22 cellular contexts compared by ENCODE assay signal in genomic region chr11:3223932-3224729, GRCh38. TPM values are rescaled to one million over a fixed set of nuclear protein-coding genes. Genes with fewer than 3 reads are reported as not detected.
A peak's percentile ranks its signal among the peaks of the same experiment; 100 is the strongest.
DNase-seq lines count a peak whose midpoint lies in the region; ATAC-seq and TF ChIP-seq lines count a peak whose summit lies in the region.
"Had no signal": no experiment of that assay in that cellular context is flagged by ENCODE, and none has a peak within 500 bp of the region (broad histone marks: within the 10 kb centered on the region; RNA-seq: fewer than 3 reads in every experiment).

No MANE protein-coding gene starts in this region.

- no peak overlapping the region for H3K4me3 ChIP-seq in IMR-90 (ENCODE audit: insufficient read depth, low read depth, low read length)
- no peak overlapping the region for H3K4me3 ChIP-seq in iPS-15b (ENCODE audit: low read depth, low read length)
- no peak overlapping the region for H3K4me3 ChIP-seq in retinal pigment epithelial cell (ENCODE audit: low read length)
- H3K4me3 ChIP-seq in PC-3 (ENCODE audit: low read length), result no peak overlapping the region
- H3K4me3 ChIP-seq: A549, lower lobe of right lung, skin epidermis, uterus had no signal

- no peak overlapping the region for H2BK5ac ChIP-seq in IMR-90 (ENCODE audit: low read depth, low read length, poor library complexity, severe bottlenecking)

- peak overlapping the region; percentile 28 for H2AK9ac ChIP-seq in IMR-90 (replicated peaks; ENCODE audit: low read depth, low read length, poor library complexity)

- H3K4me1 Mint-ChIP-seq in activated CD4-positive, alpha-beta memory T cell treated with anti-CD3 and anti-CD28 coated beads, Interleukin-2, amount 10 ng/mL, durations not matched to agents 7 days and 5 days, result peaks cover 2% of the 10 kb centered on the region
- H3K4me1 Mint-ChIP-seq in activated CD4-positive, alpha-beta memory T cell treated with anti-CD3 and anti-CD28 coated beads for 36 hours (ENCODE audit: low read depth), result peaks cover 3% of the 10 kb centered on the region

- H3K36me3 ChIP-seq in IMR-90 (ENCODE audit: control insufficient read depth, insufficient read depth, low read length), result no peaks in the 10 kb centered on the region
- no peaks in the 10 kb centered on the region for H3K36me3 ChIP-seq in iPS-15b (ENCODE audit: control insufficient read depth, insufficient read depth, low read length)
- no peaks in the 10 kb centered on the region for H3K36me3 ChIP-seq in PC-3 (ENCODE audit: low read depth, low read length)
- H3K36me3 ChIP-seq: lower lobe of right lung, uterus had no signal

- POLR2A ChIA-PET in activated CD4-positive, alpha-beta memory T cell treated with anti-CD3 and anti-CD28 coated beads, Interleukin-2, amount 10 ng/mL, durations not matched to agents 7 days and 5 days (lab: Charles Lee), result no interaction called here
- POLR2A ChIA-PET in activated CD4-positive, alpha-beta memory T cell treated with anti-CD3 and anti-CD28 coated beads for 36 hours (lab: Charles Lee), result interaction anchor here (0.6 kb wide), 1 partner anchor 16 kb away, joined by 3 read pairs; no protein-coding TSS in a partner anchor
- POLR2A ChIA-PET in IMR-90 (lab: Charles Lee; ENCODE audit: unreplicated experiment) (no interaction called here), PC-3 (lab: Charles Lee; ENCODE audit: unreplicated experiment) (no interaction called here)

- no peak overlapping the region for H4K8ac ChIP-seq in IMR-90 (ENCODE audit: low read depth in 2 of 2, low read length in 2 of 2)

- no peak for TF ChIP-seq RAD21 in IMR-90 (IDR thresholded peaks at IDR 0.05; ENCODE audit: low read length)

- H2BK120ac ChIP-seq in IMR-90 (ENCODE audit: low read depth, low read length), result no peak overlapping the region

- no peak overlapping the region for H3K4me2 ChIP-seq in IMR-90 (ENCODE audit: low read depth, low read length)
- no peak overlapping the region for H3K4me2 ChIP-seq in PC-3 (ENCODE audit: low read length)
- H3K4me2 ChIP-seq: A549 had no signal

- dilution Hi-C loops in IMR-90 (cut with HindIII; ENCODE audit: low sequenced_read_pairs, unreplicated experiment), result no loop called here

- no peaks in the 10 kb centered on the region for H4K20me1 ChIP-seq in IMR-90 (ENCODE audit: insufficient read depth, low read length)
- no peaks in the 10 kb centered on the region for H4K20me1 ChIP-seq in PC-3 (ENCODE audit: low read length)

- peaks cover 73% of the 10 kb centered on the region for H3K27me3 ChIP-seq in IMR-90 (ENCODE audit: control insufficient read depth, insufficient read depth, low read length)
- no peaks in the 10 kb centered on the region for H3K27me3 ChIP-seq in iPS-15b (ENCODE audit: control insufficient read depth, insufficient read depth, low read length)
- H3K27me3 ChIP-seq in PC-3 (ENCODE audit: low read length), result peaks cover 17% of the 10 kb centered on the region
- H3K27me3 ChIP-seq: uterus had no signal

- H3K27ac Mint-ChIP-seq in activated CD4-positive, alpha-beta memory T cell treated with anti-CD3 and anti-CD28 coated beads, Interleukin-2, amount 10 ng/mL, durations not matched to agents 7 days and 5 days, result no peak overlapping the region
- H3K27ac Mint-ChIP-seq in activated CD4-positive, alpha-beta memory T cell treated with anti-CD3 and anti-CD28 coated beads for 36 hours, result no peak overlapping the region
- H3K27ac Mint-ChIP-seq: activated naive CD8-positive, alpha-beta T cell; activated T-cell treated with anti-CD3 and anti-CD28 coated beads, Interleukin-2, amount 50 U/mL, for 24 hours; CD14-positive monocyte had no signal

- H3K27me3 Mint-ChIP-seq in activated CD4-positive, alpha-beta memory T cell treated with anti-CD3 and anti-CD28 coated beads, Interleukin-2, amount 10 ng/mL, durations not matched to agents 7 days and 5 days, result peaks cover 2% of the 10 kb centered on the region
- H3K27me3 Mint-ChIP-seq in activated CD4-positive, alpha-beta memory T cell treated with anti-CD3 and anti-CD28 coated beads for 36 hours, result peaks cover 9% of the 10 kb centered on the region

- H3K9me2 ChIP-seq in PC-3 (replicated peaks; ENCODE audit: low read length), result no peaks in the 10 kb centered on the region

- peak; percentile 9 for DNase-seq in activated CD4-positive, alpha-beta memory T cell treated with anti-CD3 and anti-CD28 coated beads, Interleukin-2, amount 10 ng/mL, durations not matched to agents 7 days and 5 days
- no peak for DNase-seq in activated CD4-positive, alpha-beta memory T cell treated with anti-CD3 and anti-CD28 coated beads for 36 hours
- DNase-seq in IMR-90, result no peak
- DNase-seq in retinal pigment epithelial cell (ENCODE audit: low read depth), result no peak
- no peak for DNase-seq in NCI-H2029 (lab: John Stamatoyannopoulos, UW)
- DNase-seq in PC-3, result no peak
- DNase-seq: activated CD4-positive, alpha-beta T cell treated with anti-CD3 and anti-CD28 coated beads, Interleukin-2, amount 50 U/mL, for 1 hour; activated T-cell treated with anti-CD3 and anti-CD28 coated beads, Interleukin-2, amount 50 U/mL, for 24 hours; lower lobe of right lung; NCI-H2029 treated with DMSO at 0.1 percent for 48 hours; NCI-H446 treated with DMSO at 0.1 percent for 48 hours; stimulated activated CD4-positive, alpha-beta T cell treated with anti-CD3 and anti-CD28 coated beads, Interleukin-4, amount 100 ng/mL, for 24 hours; uterus had no signal

- H3K9ac ChIP-seq in IMR-90 (ENCODE audit: low read depth, low read length) (no peak overlapping the region), iPS-15b (ENCODE audit: low read depth, low read length) (peak overlapping the region; percentile 47), PC-3 (ENCODE audit: low read length) (no peak overlapping the region)

- in situ Hi-C loops in IMR-90 (cut with MboI; ENCODE audit: low sequenced_read_pairs), result no loop called here

- H3K79me1 ChIP-seq in IMR-90 (ENCODE audit: low read depth in 1 of 2, low read length in 2 of 2), result no peaks in the 10 kb centered on the region

- H3K9me3 ChIP-seq in IMR-90 (ENCODE audit: control insufficient read depth, insufficient read depth, low read length) (no peaks in the 10 kb centered on the region), iPS-15b (ENCODE audit: control insufficient read depth, insufficient read depth, low read length) (no peaks in the 10 kb centered on the region), PC-3 (ENCODE audit: low read length) (no peaks in the 10 kb centered on the region)
- H3K9me3 ChIP-seq: A549, lower lobe of right lung, uterus had no signal

- no peak overlapping the region for H4K5ac ChIP-seq in IMR-90 (ENCODE audit: low read depth, low read length)

- H3K56ac ChIP-seq in IMR-90 (ENCODE audit: extremely low read depth, insufficient read depth, low read length), result no peak overlapping the region

- 52% methylated on average over 7 of the region's 15 CpGs; no CpG with 5 or more reads in 1 of the 2 experiments for WGBS in IMR-90 (ENCODE audit: extremely low coverage in 2 of 2, insufficient read length in 1 of 2), 2 experiments

- no peak overlapping the region for H3K23ac ChIP-seq in IMR-90 (ENCODE audit: low read depth, low read length)

- no peak overlapping the region for H2AK5ac ChIP-seq in IMR-90 (ENCODE audit: low read depth, low read length)

- H3K36me3 Mint-ChIP-seq in activated CD4-positive, alpha-beta memory T cell treated with anti-CD3 and anti-CD28 coated beads, Interleukin-2, amount 10 ng/mL, durations not matched to agents 7 days and 5 days (ENCODE audit: low read depth), result no peaks in the 10 kb centered on the region
- no peaks in the 10 kb centered on the region for H3K36me3 Mint-ChIP-seq in activated CD4-positive, alpha-beta memory T cell treated with anti-CD3 and anti-CD28 coated beads for 36 hours
- H3K36me3 Mint-ChIP-seq: activated naive CD8-positive, alpha-beta T cell; CD14-positive monocyte had no signal

- no peak for TF ChIP-seq POLR2A in IMR-90 (IDR thresholded peaks at IDR 0.05; ENCODE audit: low read depth, low read length)

- no TSS peak for BruUV-seq in IMR-90 (replicated peaks; lab: Mats Ljungman, UMichigan)
- BruUV-seq in PC-3 (replicated peaks; lab: Mats Ljungman, UMichigan), result no TSS peak

- H3K9me3 Mint-ChIP-seq in activated CD4-positive, alpha-beta memory T cell treated with anti-CD3 and anti-CD28 coated beads, Interleukin-2, amount 10 ng/mL, durations not matched to agents 7 days and 5 days, result no peaks in the 10 kb centered on the region
- H3K9me3 Mint-ChIP-seq in activated CD4-positive, alpha-beta memory T cell treated with anti-CD3 and anti-CD28 coated beads for 36 hours, result no peaks in the 10 kb centered on the region
- H3K9me3 Mint-ChIP-seq: activated T-cell treated with anti-CD3 and anti-CD28 coated beads, Interleukin-2, amount 50 U/mL, for 24 hours had no signal

- H3K27ac ChIP-seq in IMR-90 (ENCODE audit: insufficient read depth, low read length), result no peak overlapping the region
- no peak overlapping the region for H3K27ac ChIP-seq in PC-3 (ENCODE audit: low read length)
- H3K27ac ChIP-seq: A549, lower lobe of right lung, RWPE1, skin epidermis, uterus had no signal

- H3K4me1 ChIP-seq in IMR-90 (ENCODE audit: control insufficient read depth, insufficient read depth, low read length) (no peaks in the 10 kb centered on the region), iPS-15b (ENCODE audit: control insufficient read depth, insufficient read depth, low read length) (peaks cover 2% of the 10 kb centered on the region), PC-3 (ENCODE audit: insufficient read depth, low read length) (no peaks in the 10 kb centered on the region)
- H3K4me1 ChIP-seq: A549, uterus had no signal

- no peaks in the 10 kb centered on the region for H3K9me1 ChIP-seq in IMR-90 (ENCODE audit: insufficient read depth, low read length)

- H4K91ac ChIP-seq in IMR-90 (ENCODE audit: insufficient read depth, low read depth, low read length), result no peak overlapping the region

- no peak overlapping the region for H3K4me3 Mint-ChIP-seq in activated CD4-positive, alpha-beta memory T cell treated with anti-CD3 and anti-CD28 coated beads, Interleukin-2, amount 10 ng/mL, durations not matched to agents 7 days and 5 days
- H3K4me3 Mint-ChIP-seq in activated CD4-positive, alpha-beta memory T cell treated with anti-CD3 and anti-CD28 coated beads for 36 hours, result no peak overlapping the region
- H3K4me3 Mint-ChIP-seq: activated naive CD8-positive, alpha-beta T cell; activated T-cell treated with anti-CD3 and anti-CD28 coated beads, Interleukin-2, amount 50 U/mL, for 24 hours; CD14-positive monocyte had no signal

- H2BK15ac ChIP-seq in IMR-90 (ENCODE audit: low read depth, low read length), result no peak overlapping the region

- H2AFZ ChIP-seq in IMR-90 (replicated peaks; ENCODE audit: low read length, poor library complexity), result no peak overlapping the region
- no peak overlapping the region for H2AFZ ChIP-seq in PC-3 (ENCODE audit: low read length)

- ATAC-seq in IMR-90 (ENCODE audit: low read depth), result no peak; the same call in 1 of the 2 replicates
- ATAC-seq in HG03378 (IDR thresholded peaks at IDR 0.05; ENCODE audit: unreplicated experiment), result no peak
- ATAC-seq in PC-3, result no peak
- ATAC-seq: A549, lower lobe of right lung had no signal

- H3K79me2 ChIP-seq in PC-3 (ENCODE audit: low read length), result no peaks in the 10 kb centered on the region

- no peak overlapping the region for H3K4ac ChIP-seq in IMR-90 (ENCODE audit: low read depth, low read length)

- H3K14ac ChIP-seq in IMR-90 (replicated peaks; ENCODE audit: low read depth, low read length), result no peak overlapping the region

- intact Hi-C loops in activated CD4-positive, alpha-beta memory T cell treated with anti-CD3 and anti-CD28 coated beads for 36 hours (cut with micrococcal nuclease), result no loop called here
- intact Hi-C loops in IMR-90 (cut with micrococcal nuclease) (no loop called here), PC-3 (cut with micrococcal nuclease) (no loop called here)

- no peak overlapping the region for H2BK20ac ChIP-seq in IMR-90 (ENCODE audit: low read depth, low read length)

- TF ChIP-seq CTCF in IMR-90 (conservative IDR thresholded peaks at IDR 0.05; ENCODE audit: low read depth, low read length), result no peak
- TF ChIP-seq CTCF in retinal pigment epithelial cell (conservative IDR thresholded peaks at IDR 0.05; ENCODE audit: low read depth, low read length), result peak; percentile 5
- TF ChIP-seq CTCF in PC-3 (conservative IDR thresholded peaks at IDR 0.05; ENCODE audit: low read depth, low read length), result no peak

- no peak overlapping the region for H3K18ac ChIP-seq in IMR-90 (ENCODE audit: low read depth, low read length)

- H3F3A ChIP-seq in PC-3 (ENCODE audit: low read length, unreplicated experiment), result no peaks in the 10 kb centered on the region

- CTCF ChIA-PET in activated CD4-positive, alpha-beta memory T cell treated with anti-CD3 and anti-CD28 coated beads, Interleukin-2, amount 10 ng/mL, durations not matched to agents 7 days and 5 days (lab: Charles Lee), result interaction anchor here (0.7 to 1.5 kb wide), 2 partner anchors 14 to 132 kb away, joined by 3 read pairs; no protein-coding TSS in a partner anchor
- CTCF ChIA-PET in activated CD4-positive, alpha-beta memory T cell treated with anti-CD3 and anti-CD28 coated beads for 36 hours (lab: Charles Lee), result interaction anchor here (0.7 kb wide), 1 partner anchor 11 kb away, joined by 3 read pairs; no protein-coding TSS in a partner anchor
- CTCF ChIA-PET in IMR-90 (lab: Yijun Ruan, JAX), result no interaction called here
- CTCF ChIA-PET in PC-3 (lab: Charles Lee), result no interaction called here

RNA-seq across cellular contexts. Expression of gene MRGPRG, which starts 5.5 kb away (rescaled TPM):
- not detected for total RNA-seq in activated CD4-positive, alpha-beta memory T cell treated with anti-CD3 and anti-CD28 coated beads, Interleukin-2, amount 10 ng/mL, durations not matched to agents 7 days and 5 days
- not detected for total RNA-seq in activated CD4-positive, alpha-beta memory T cell treated with anti-CD3 and anti-CD28 coated beads for 36 hours
- total RNA-seq in IMR-90 (2012; rRNA removed), result not detected in 2 replicates
- polyA plus RNA-seq in IMR-90 (2012; rRNA removed), result not detected in 2 replicates
- polyA plus RNA-seq in IMR-90 (2012; cell fraction: cytosol; rRNA removed), result not detected in 2 replicates
- not detected in 2 replicates for polyA plus RNA-seq in IMR-90 (2012; cell fraction: nucleus; rRNA removed; ENCODE audit: low replicate concordance)
- total RNA-seq in PC-3 (2014; rRNA removed), result not detected in 2 replicates
- total RNA-seq: cerebellum, lower lobe of right lung, subcutaneous adipose tissue, uterus had no signal
- polyA plus RNA-seq: A549, CD14-positive monocyte had no signal

RNA-seq across cellular contexts. Expression of gene MRGPRE, which starts 8.1 kb away (rescaled TPM):
- not detected for total RNA-seq in activated CD4-positive, alpha-beta memory T cell treated with anti-CD3 and anti-CD28 coated beads, Interleukin-2, amount 10 ng/mL, durations not matched to agents 7 days and 5 days
- total RNA-seq in activated CD4-positive, alpha-beta memory T cell treated with anti-CD3 and anti-CD28 coated beads for 36 hours, result not detected
- not detected in 2 replicates for total RNA-seq in IMR-90 (2012; rRNA removed)
- polyA plus RNA-seq in IMR-90 (2012; rRNA removed), result not detected in 2 replicates
- polyA plus RNA-seq in IMR-90 (2012; cell fraction: cytosol; rRNA removed), result not detected in 2 replicates
- polyA plus RNA-seq in IMR-90 (2012; cell fraction: nucleus; rRNA removed; ENCODE audit: low replicate concordance), result not detected in 2 replicates
- total RNA-seq in PC-3 (2014; rRNA removed), result not detected in 2 replicates
- total RNA-seq: lower lobe of right lung, subcutaneous adipose tissue had no signal
- polyA plus RNA-seq: A549, CD14-positive monocyte had no signal

RNA-seq across cellular contexts. Expression of gene OSBPL5, which starts 59.0 kb away (rescaled TPM):
- total RNA-seq in activated CD4-positive, alpha-beta memory T cell treated with anti-CD3 and anti-CD28 coated beads, Interleukin-2, amount 10 ng/mL, durations not matched to agents 7 days and 5 days, result 1 to 10 TPM; 1.6 to 1.7 TPM
- 1 to 10 TPM; 4.6 to 4.7 TPM for total RNA-seq in activated CD4-positive, alpha-beta memory T cell treated with anti-CD3 and anti-CD28 coated beads for 36 hours
- total RNA-seq in IMR-90 (2012; rRNA removed), result 14.4 and 14.9 TPM in 2 replicates
- 22.3 and 24.1 TPM in 2 replicates for polyA plus RNA-seq in IMR-90 (2012; rRNA removed)
- 14.5 and 18.6 TPM in 2 replicates for polyA plus RNA-seq in IMR-90 (2012; cell fraction: cytosol; rRNA removed)
- polyA plus RNA-seq in IMR-90 (2012; cell fraction: nucleus; rRNA removed; ENCODE audit: low replicate concordance), result 66.7 and 137 TPM in 2 replicates
- total RNA-seq in PC-3 (2014; rRNA removed), result 51.4 and 51.5 TPM in 2 replicates

Comparison
In these comparisons a context has a peak if more than half of its experiments do, and no peak if none do; other contexts are left out.
1. CTCF ChIA-PET loops: an anchor here in activated CD4-positive, alpha-beta memory T cell treated with anti-CD3 and anti-CD28 coated beads, Interleukin-2, amount 10 ng/mL, durations not matched to agents 7 days and 5 days (0.7 to 1.5 kb wide) and activated CD4-positive, alpha-beta memory T cell treated with anti-CD3 and anti-CD28 coated beads for 36 hours (0.7 kb wide); none called in IMR-90 and PC-3.